Comparison of ENCODE assay signal across 20 cellular contexts in genomic region chr17:35016369-35016768, GRCh38. TPM values are rescaled to one million over a fixed set of nuclear protein-coding genes. Genes with fewer than 3 reads are reported as not detected.
"Had no signal": no experiment of that assay in that cellular context is flagged by ENCODE, and none has a peak within 500 bp of the region (broad histone marks: within the 10 kb centered on the region; RNA-seq: fewer than 3 reads in every experiment).

No MANE protein-coding gene starts in this region.

- H3K27me3 Mint-ChIP-seq: naive thymus-derived CD4-positive, alpha-beta T cell had no signal

- H3K27ac Mint-ChIP-seq: activated T-helper 2 cell treated with anti-CD3 and anti-CD28 coated beads, Interferon-gamma antibody, Interleukin-2, Interleukin-4, amounts not matched to agents 10 μg/mL and 5 μg/mL and 100 μg/mL, durations not matched to agents 14 hours and 24 hours and 36 hours; WTC11 had no signal

- H3K4me3 Mint-ChIP-seq: naive thymus-derived CD4-positive, alpha-beta T cell; neural crest cell; WTC11 had no signal

- DNase-seq: activated CD4-positive, alpha-beta T cell treated with anti-CD3 and anti-CD28 coated beads, Interleukin-2, amount 50 U/mL, for 48 hours; activated naive CD4-positive, alpha-beta T cell treated with Interleukin-2 at 50 U/mL for 16 hours; brain microvascular endothelial cell; cortex of kidney; effector CD4-positive, alpha-beta T cell; erythroblast; foreskin fibroblast; naive thymus-derived CD4-positive, alpha-beta T cell; occipital lobe; sigmoid colon; stimulated activated CD4-positive, alpha-beta T cell treated with anti-CD3 and anti-CD28 coated beads, Interleukin-4, amount 100 ng/mL, for 1 hour; stimulated activated naive CD4-positive, alpha-beta T cell treated with Interleukin-2 at 50 U/mL for 16 hours; T1000; tibial artery had no signal

- H3K9me3 ChIP-seq: ascending aorta, sigmoid colon, tibial artery had no signal

- H3K4me3 ChIP-seq: ascending aorta, sigmoid colon, smooth muscle cell, tibial artery had no signal

- ATAC-seq: left lobe of liver; naive thymus-derived CD4-positive, alpha-beta T cell; WTC11 had no signal

- H3K9me3 Mint-ChIP-seq: activated T-helper 2 cell treated with anti-CD3 and anti-CD28 coated beads, Interferon-gamma antibody, Interleukin-2, Interleukin-4, amounts not matched to agents 10 μg/mL and 5 μg/mL and 100 μg/mL, durations not matched to agents 14 hours and 24 hours and 36 hours; naive thymus-derived CD4-positive, alpha-beta T cell; neural crest cell; WTC11 had no signal

- H3K27ac ChIP-seq: ascending aorta, brain microvascular endothelial cell, sigmoid colon, tibial artery had no signal

- H3K27me3 ChIP-seq: ascending aorta, brain microvascular endothelial cell, sigmoid colon, tibial artery had no signal

RNA-seq across cellular contexts. Expression of gene CCT6B, which starts 55.1 kb away (rescaled TPM):
- total RNA-seq: ascending aorta had no signal
